11 cellular contexts compared by ENCODE assay signal in the genomic region with DNA sequence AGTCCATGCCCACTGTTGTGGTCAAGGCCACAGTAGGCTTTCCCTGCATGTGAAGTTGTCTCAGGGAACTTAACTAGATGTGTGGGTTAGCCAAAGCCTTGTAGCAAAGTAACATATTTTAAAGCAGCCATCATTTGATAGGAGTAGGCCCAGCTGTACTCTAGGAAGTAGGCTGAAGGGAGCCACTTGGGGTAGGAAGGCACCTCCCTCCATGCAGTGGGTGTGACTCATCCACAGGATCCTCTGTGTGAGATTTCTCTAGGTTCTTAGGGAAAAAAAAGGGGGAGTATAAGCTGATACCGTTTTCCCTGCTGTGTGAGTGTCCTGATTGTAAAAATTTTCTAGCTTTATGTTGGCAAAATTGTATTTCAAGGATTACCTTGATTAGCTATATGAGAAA. TPM values are rescaled to one million over a fixed set of nuclear protein-coding genes. Genes with fewer than 3 reads are reported as not detected.
DNase-seq lines count a peak whose midpoint lies in the region; ATAC-seq and TF ChIP-seq lines count a peak whose summit lies in the region.
"Had no signal": no experiment of that assay in that cellular context is flagged by ENCODE, and none has a peak within 500 bp of the region (broad histone marks: within the 10 kb centered on the region; RNA-seq: fewer than 3 reads in every experiment).

No MANE protein-coding gene starts in this region.

- H3K36me3 Mint-ChIP-seq in activated T-cell treated with anti-CD3 and anti-CD28 coated beads, Interleukin-2, amount 50 U/mL, for 4 hours (ENCODE audit: insufficient read depth) = peaks cover 23% of the 10 kb centered on the region

- peaks cover 100% of the 10 kb centered on the region for H3K79me2 ChIP-seq in GM23248 (ENCODE audit: insufficient read depth)
- peaks cover 72% of the 10 kb centered on the region for H3K79me2 ChIP-seq in smooth muscle cell (ENCODE audit: low read depth)

- H3K36me3 ChIP-seq in GM23248 (ENCODE audit: low read depth) (peaks cover 3% of the 10 kb centered on the region; the same call in 1 of the 2 replicates), RWPE2 (ENCODE audit: low read depth) (peaks cover 67% of the 10 kb centered on the region), smooth muscle cell (ENCODE audit: low read depth) (no peaks in the 10 kb centered on the region), gastrocnemius medialis (no peaks in the 10 kb centered on the region)
- H3K36me3 ChIP-seq: pancreas had no signal

- ATAC-seq in RWPE2 (ENCODE audit: low read depth) (peak; percentile 93), HG03469 (IDR thresholded peaks at IDR 0.05; ENCODE audit: unreplicated experiment) (no peak), gastrocnemius medialis (no peak)
- ATAC-seq in activated T-cell treated with anti-CD3 and anti-CD28 coated beads, Interleukin-2, amount 50 U/mL, for 4 hours = no peak

- H3K27me3 Mint-ChIP-seq in activated T-cell treated with anti-CD3 and anti-CD28 coated beads, Interleukin-2, amount 50 U/mL, for 4 hours (ENCODE audit: low read depth) = no peaks in the 10 kb centered on the region

- peak; percentile 81 for DNase-seq in GM23248
- no peak for DNase-seq in RWPE2 (ENCODE audit: low spot score)
- peak; percentile 74 to 83 for DNase-seq in foreskin fibroblast
- DNase-seq in smooth muscle cell (lab: John Stamatoyannopoulos, UW; ENCODE audit: unreplicated experiment) = no peak
- DNase-seq in activated T-cell treated with anti-CD3 and anti-CD28 coated beads, Interleukin-2, amount 50 U/mL, for 4 hours = no peak
- no peak for DNase-seq in gastrocnemius medialis
- DNase-seq: activated CD4-positive, alpha-beta T cell treated with anti-CD3 and anti-CD28 coated beads, Interleukin-2, amount 50 U/mL, for 4 hours; NCI-H1048; pancreas had no signal

- peak overlapping the region; percentile 22 for H3K27ac ChIP-seq in GM23248
- no peak overlapping the region for H3K27ac ChIP-seq in RWPE2 (ENCODE audit: poor library complexity, severe bottlenecking)
- peak overlapping the region; percentile 22 for H3K27ac ChIP-seq in smooth muscle cell (ENCODE audit: low read depth)
- no peak overlapping the region for H3K27ac ChIP-seq in gastrocnemius medialis
- H3K27ac ChIP-seq: cardiac muscle cell, pancreas had no signal

- H3K9me3 ChIP-seq in GM23248 (ENCODE audit: low read depth) = no peaks in the 10 kb centered on the region
- no peaks in the 10 kb centered on the region for H3K9me3 ChIP-seq in RWPE2 (ENCODE audit: severe bottlenecking)
- no peaks in the 10 kb centered on the region for H3K9me3 ChIP-seq in smooth muscle cell (replicated peaks; ENCODE audit: low read depth)
- no peaks in the 10 kb centered on the region for H3K9me3 ChIP-seq in gastrocnemius medialis
- H3K9me3 ChIP-seq: pancreas had no signal

- H3K4me3 Mint-ChIP-seq in activated T-cell treated with anti-CD3 and anti-CD28 coated beads, Interleukin-2, amount 50 U/mL, for 4 hours = no peak overlapping the region

- no peak for TF ChIP-seq POLR2A in gastrocnemius medialis (IDR thresholded peaks at IDR 0.05)

- H4K20me1 ChIP-seq in GM23248 (ENCODE audit: insufficient read depth) = peaks cover 13% of the 10 kb centered on the region
- peaks cover 88% of the 10 kb centered on the region for H4K20me1 ChIP-seq in smooth muscle cell (ENCODE audit: low read depth)

- no peak overlapping the region for H3K4me3 ChIP-seq in GM23248
- no peak overlapping the region for H3K4me3 ChIP-seq in RWPE2 (ENCODE audit: severe bottlenecking)
- no peak overlapping the region for H3K4me3 ChIP-seq in foreskin fibroblast (ENCODE audit: low read depth in 1 of 2, low read length in 2 of 2)
- no peak overlapping the region for H3K4me3 ChIP-seq in smooth muscle cell
- no peak overlapping the region for H3K4me3 ChIP-seq in gastrocnemius medialis
- H3K4me3 ChIP-seq: cardiac muscle cell, pancreas had no signal

- H3K4me1 ChIP-seq in GM23248 (ENCODE audit: insufficient read depth) (peaks cover 18% of the 10 kb centered on the region), RWPE2 (ENCODE audit: insufficient read depth, poor library complexity, severe bottlenecking) (no peaks in the 10 kb centered on the region), smooth muscle cell (ENCODE audit: low read depth) (no peaks in the 10 kb centered on the region), gastrocnemius medialis (peaks cover 28 to 31% of the 10 kb centered on the region in 2 donors)

- TF ChIP-seq CTCF in RWPE2 (IDR thresholded peaks at IDR 0.05; ENCODE audit: poor library complexity, severe bottlenecking) = no peak
- no peak for TF ChIP-seq CTCF in foreskin fibroblast (IDR thresholded peaks at IDR 0.05; ENCODE audit: low read depth, low read length)
- TF ChIP-seq CTCF in smooth muscle cell (IDR thresholded peaks at IDR 0.05; ENCODE audit: borderline replicate concordance, insufficient read depth, poor library complexity, severe bottlenecking) = no peak
- TF ChIP-seq CTCF in gastrocnemius medialis (IDR thresholded peaks at IDR 0.05 in 4 of 5, conservative IDR thresholded peaks at IDR 0.05 in 1 of 5) = no peak

- H2AFZ ChIP-seq in GM23248 = no peak overlapping the region
- H2AFZ ChIP-seq in smooth muscle cell (ENCODE audit: low read depth) = no peak overlapping the region

- in situ Hi-C loops in GM23248 (cut with MboI) = no loop called here
- in situ Hi-C loops in gastrocnemius medialis (cut with MboI; ENCODE audit: low sequenced_read_pairs in 4 of 4) = no loop called here

- intact Hi-C loops in gastrocnemius medialis (cut with DNase I; ENCODE audit: low total_unique reads) = no loop called here

- 73 to 82% methylated on average over 1 of the region's 1 CpG for WGBS in GM23248 (ENCODE audit: low coverage in 1 of 2, low lambda C conversion rate in 2 of 2, missing lambda C conversion rate in 2 of 2), 2 experiments
- WGBS in smooth muscle cell (ENCODE audit: low lambda C conversion rate) = 56% methylated on average over 1 of the region's 1 CpG

- H3K9me3 Mint-ChIP-seq in activated T-cell treated with anti-CD3 and anti-CD28 coated beads, Interleukin-2, amount 50 U/mL, for 4 hours = no peaks in the 10 kb centered on the region

- H3K4me1 Mint-ChIP-seq in activated T-cell treated with anti-CD3 and anti-CD28 coated beads, Interleukin-2, amount 50 U/mL, for 4 hours (ENCODE audit: low read depth) = peaks cover 40% of the 10 kb centered on the region

- H3K9me2 ChIP-seq in GM23248 (ENCODE audit: insufficient read depth) = no peaks in the 10 kb centered on the region

- H3K27me3 ChIP-seq in GM23248 (replicated peaks; ENCODE audit: insufficient read depth) = no peaks in the 10 kb centered on the region
- H3K27me3 ChIP-seq in RWPE2 (ENCODE audit: insufficient read depth, poor library complexity, severe bottlenecking) = no peaks in the 10 kb centered on the region
- H3K27me3 ChIP-seq in smooth muscle cell (ENCODE audit: low read depth) = no peaks in the 10 kb centered on the region
- no peaks in the 10 kb centered on the region for H3K27me3 ChIP-seq in gastrocnemius medialis
- H3K27me3 ChIP-seq: cardiac muscle cell, pancreas had no signal

- H3F3A ChIP-seq in GM23248 (ENCODE audit: insufficient read depth) (peaks cover 11% of the 10 kb centered on the region; the same call in 1 of the 2 replicates), smooth muscle cell (ENCODE audit: low read depth) (no peaks in the 10 kb centered on the region)

- H3K4me2 ChIP-seq in GM23248 (ENCODE audit: unreplicated experiment) (no peak overlapping the region), smooth muscle cell (no peak overlapping the region)

- no peak overlapping the region for H3K9ac ChIP-seq in GM23248
- H3K9ac ChIP-seq in smooth muscle cell (ENCODE audit: low read depth) = no peak overlapping the region

RNA-seq across cellular contexts. Expression of gene VAPB, which starts 44.7 kb away (rescaled TPM):
- total RNA-seq in GM23248 (2014; rRNA removed; shearing (Covaris generic)) = 8.8 and 10.0 TPM in 2 replicates
- 34.1 and 37.0 TPM in 2 replicates for polyA plus RNA-seq in GM23248 (2016; fragmentation: Nextera tagmentation; extraction: Ambion mirVana)
- 11.3 and 14.9 TPM in 2 replicates for total RNA-seq in smooth muscle cell
- polyA plus RNA-seq in smooth muscle cell = 28.2 and 29.9 TPM in 2 replicates
- 10 to 100 TPM; 34.8 to 39.1 (median 35.9) TPM for total RNA-seq in activated T-cell treated with anti-CD3 and anti-CD28 coated beads, Interleukin-2, amount 50 U/mL, for 4 hours
- 10 to 100 TPM; 30.4 to 37.7 (median 32.8) TPM for total RNA-seq in gastrocnemius medialis

Comparison
In these comparisons a context has a peak if more than half of its experiments do, and no peak if none do; other contexts are left out.
1. DNase-seq: peak in GM23248 (single experiment) and foreskin fibroblast (2 of 2); none in RWPE2 (single experiment), smooth muscle cell (single experiment), activated T-cell treated with anti-CD3 and anti-CD28 coated beads, Interleukin-2, amount 50 U/mL, for 4 hours (single experiment) and gastrocnemius medialis (0 of 2).
2. H3K27ac ChIP-seq: peak in GM23248 (single experiment) and smooth muscle cell (single experiment); none in RWPE2 (single experiment) and gastrocnemius medialis (0 of 4).